8 cellular contexts compared by ENCODE assay signal in genomic region chr1:23167353-23168078, GRCh38. TPM values are rescaled to one million over a fixed set of nuclear protein-coding genes. Genes with fewer than 3 reads are reported as not detected.
DNase-seq lines count a peak whose midpoint lies in the region; ATAC-seq and TF ChIP-seq lines count a peak whose summit lies in the region.

No MANE protein-coding gene starts in this region.

- H3K4me3 ChIP-seq in choroid plexus epithelial cell (ENCODE audit: low read depth, low read length) = peak overlapping the region; percentile 74

- no peak for TF ChIP-seq CTCF in choroid plexus epithelial cell (conservative IDR thresholded peaks at IDR 0.05; ENCODE audit: low read depth, low read length)

- H3K9ac ChIP-seq in ES-I3 (ENCODE audit: low read depth, low read length) = peak overlapping the region; percentile 76

- no peaks in the 10 kb centered on the region for H3K36me3 ChIP-seq in ES-I3 (ENCODE audit: insufficient read depth, low read length)

- peak; percentile 9 to 18 for ATAC-seq in activated CD4-positive, CD25-positive, alpha-beta regulatory T cell treated with anti-CD3 and anti-CD28 coated beads, Interleukin-2, amount 50 U/mL, for 24 hours
- ATAC-seq in left colon = peak; percentile 59
- no peak for ATAC-seq in GM21576 (IDR thresholded peaks at IDR 0.05; ENCODE audit: unreplicated experiment)
- no peak for ATAC-seq in HG02623 (IDR thresholded peaks at IDR 0.05; ENCODE audit: unreplicated experiment)

- peak; percentile 45 for DNase-seq in HuH-7 (ENCODE audit: low spot score)
- peak; percentile 97 for DNase-seq in choroid plexus epithelial cell (ENCODE audit: low read depth)
- peak; percentile 51 to 65 for DNase-seq in left colon
- peak; percentile 13 to 25 for DNase-seq in stimulated activated CD4-positive, alpha-beta T cell treated with anti-CD3 and anti-CD28 coated beads, Interleukin-4, amount 100 ng/mL, for 4 hours

- intact Hi-C loops in left colon (cut with DNase I, micrococcal nuclease) = no loop called here

- peaks cover 14% of the 10 kb centered on the region for H3K4me1 ChIP-seq in ES-I3 (ENCODE audit: insufficient read depth, low read length)

- H3K9me3 ChIP-seq in ES-I3 (ENCODE audit: control insufficient read depth, insufficient read depth, low read length) = no peaks in the 10 kb centered on the region

RNA-seq across cellular contexts. Expression of gene LUZP1, which starts 1.1 kb away (rescaled TPM):
- 10 to 100 TPM; 43.7 to 57.8 TPM for total RNA-seq in left colon

RNA-seq across cellular contexts. Expression of gene HTR1D, which starts 49.8 kb away (rescaled TPM):
- total RNA-seq in left colon = 1 to 10 TPM in 1 of 2 donors, under 1 TPM in 1; 0.46 to 1.1 TPM

Comparison
In these comparisons a context has a peak if more than half of its experiments do, and no peak if none do; other contexts are left out.
1. DNase-seq: peak in every context shown above with its lines; median percentile 97 in choroid plexus epithelial cell; 58 in left colon; 45 in HuH-7; 19 in stimulated activated CD4-positive, alpha-beta T cell treated with anti-CD3 and anti-CD28 coated beads, Interleukin-4, amount 100 ng/mL, for 4 hours.
2. ATAC-seq: peak in activated CD4-positive, CD25-positive, alpha-beta regulatory T cell treated with anti-CD3 and anti-CD28 coated beads, Interleukin-2, amount 50 U/mL, for 24 hours (2 of 2) and left colon (single experiment); none in GM21576 (single experiment) and HG02623 (single experiment).